ENCODE assay signal across 11 cellular contexts in the genomic region with DNA sequence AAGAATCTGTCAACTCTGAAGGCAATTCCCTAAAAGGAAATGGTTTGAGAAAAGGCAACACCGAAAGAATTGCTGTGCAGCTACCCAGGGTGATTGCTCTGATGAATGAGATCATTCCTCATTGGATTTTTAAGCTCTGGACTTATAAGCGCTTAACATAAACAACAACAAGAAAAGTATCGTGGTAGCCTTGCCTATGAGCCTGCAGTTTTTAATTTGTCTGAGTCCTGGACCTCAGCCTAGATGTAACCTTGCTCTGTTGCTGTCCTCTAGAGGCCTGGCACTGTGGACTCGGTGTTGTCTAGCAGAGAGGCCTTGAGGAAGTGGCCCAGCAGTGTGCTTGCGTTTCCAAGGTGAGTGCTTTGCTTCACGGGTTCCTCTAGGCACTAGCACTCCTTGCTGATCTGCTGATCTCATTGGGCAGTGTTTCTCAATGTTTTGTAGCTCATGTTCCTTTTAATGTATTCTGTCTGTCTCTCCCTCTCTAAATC. TPM values are rescaled to one million over a fixed set of nuclear protein-coding genes. Genes with fewer than 3 reads are reported as not detected.
DNase-seq lines count a peak whose midpoint lies in the region; ATAC-seq and TF ChIP-seq lines count a peak whose summit lies in the region.
"Had no signal": no experiment of that assay in that cellular context is flagged by ENCODE, and none has a peak within 500 bp of the region (broad histone marks: within the 10 kb centered on the region; RNA-seq: fewer than 3 reads in every experiment).

No MANE protein-coding gene starts in this region.

- H2BK15ac ChIP-seq in mesenchymal stem cell (ENCODE audit: low read depth, poor library complexity, severe bottlenecking) = peak overlapping the region; percentile 92

- WGBS in mesenchymal stem cell = 20% methylated on average over 5 of the region's 6 CpGs

- TF ChIP-seq CTCF in AG04450 (IDR thresholded peaks at IDR 0.05; ENCODE audit: low read depth, low read length) = no peak
- no peak for TF ChIP-seq CTCF in brain microvascular endothelial cell (IDR thresholded peaks at IDR 0.05; ENCODE audit: low read depth, low read length, missing control alignments)

- H3K36me3 ChIP-seq in brain microvascular endothelial cell (replicated peaks) (no peaks in the 10 kb centered on the region), mesenchymal stem cell (ENCODE audit: control insufficient read depth in 1 of 2, insufficient read depth in 2 of 2, low read depth in 1 of 2, low read length in 2 of 2) (no peaks in the 10 kb centered on the region)

- in situ Hi-C loops in brain microvascular endothelial cell (cut with HindIII; ENCODE audit: low pct_ligation_motif_present, low sequenced_read_pairs) = no loop called here

- peak overlapping the region in 1 of 2 experiments; percentile 5 for H3K4ac ChIP-seq in mesenchymal stem cell (ENCODE audit: low read depth in 1 of 2, low read length in 2 of 2)

- peaks cover 5% of the 10 kb centered on the region for H3K4me1 ChIP-seq in mesenchymal stem cell (ENCODE audit: control insufficient read depth, insufficient read depth, low read depth, low read length)

- H3K4me3 ChIP-seq in AG04450 (ENCODE audit: low read depth, low read length) = no peak overlapping the region
- H3K4me3 ChIP-seq in brain microvascular endothelial cell (ENCODE audit: low read depth, low read length) = no peak overlapping the region
- H3K4me3 ChIP-seq in mesenchymal stem cell (ENCODE audit: insufficient read depth in 1 of 2, low read depth in 1 of 2, low read length in 2 of 2) = no peak overlapping the region

- peak overlapping the region; percentile 53 for H3K27ac ChIP-seq in AG04450 (ENCODE audit: low read depth, low read length)
- peak overlapping the region; percentile 52 for H3K27ac ChIP-seq in brain microvascular endothelial cell
- peak overlapping the region; percentile 68 for H3K27ac ChIP-seq in mesenchymal stem cell (ENCODE audit: low read length, poor library complexity, severe bottlenecking)

- peak overlapping the region in 1 of 2 experiments; percentile 45 for H2BK12ac ChIP-seq in mesenchymal stem cell (ENCODE audit: low read length in 2 of 2)

- H3K9me3 ChIP-seq in AG04450 (ENCODE audit: control insufficient read depth, insufficient read depth, low read length) (no peaks in the 10 kb centered on the region), mesenchymal stem cell (ENCODE audit: control insufficient read depth, low read length) (no peaks in the 10 kb centered on the region)

- no peak overlapping the region for H2BK120ac ChIP-seq in mesenchymal stem cell (ENCODE audit: low read depth, low read length)

- H3K79me1 ChIP-seq in mesenchymal stem cell (replicated peaks; ENCODE audit: low read length, poor library complexity, severe bottlenecking) = no peaks in the 10 kb centered on the region

- H4K8ac ChIP-seq in mesenchymal stem cell (ENCODE audit: low read length) = peak overlapping the region; percentile 74

- H2AFZ ChIP-seq in mesenchymal stem cell (ENCODE audit: low read depth, low read length) = peak overlapping the region; percentile 18

- H2BK5ac ChIP-seq in mesenchymal stem cell (ENCODE audit: low read depth, low read length, poor library complexity, severe bottlenecking) = no peak overlapping the region

- CTCF ChIA-PET in AG04450 (lab: Charles Lee) = interaction anchor here (1.0 to 1.8 kb wide), 2 partner anchors 32 to 35 kb away, joined by 3 to 11 read pairs; no protein-coding TSS in a partner anchor
- CTCF ChIA-PET in HEK293T (lab: Yijun Ruan, JAX) = interaction anchor here (0.6 kb wide), 1 partner anchor 24 kb away, joined by 5 read pairs; no protein-coding TSS in a partner anchor

- peak overlapping the region; percentile 34 for H4K91ac ChIP-seq in mesenchymal stem cell (ENCODE audit: low read length)

- H3K14ac ChIP-seq in mesenchymal stem cell (ENCODE audit: low read length in 2 of 2) = no peak overlapping the region

- no peak for ATAC-seq in HG03432 (IDR thresholded peaks at IDR 0.05; ENCODE audit: unreplicated experiment)
- ATAC-seq in GM18858 (IDR thresholded peaks at IDR 0.05; ENCODE audit: unreplicated experiment) = no peak
- ATAC-seq: stimulated activated naive CD8-positive, alpha-beta T cell treated with anti-CD3 and anti-CD28 coated beads, Interleukin-15, amount 100 ng/mL, for 72 hours had no signal

- no peak overlapping the region for H3K23ac ChIP-seq in mesenchymal stem cell (ENCODE audit: low read length in 2 of 2)

- no peaks in the 10 kb centered on the region for H3K27me3 ChIP-seq in AG04450 (ENCODE audit: control insufficient read depth, insufficient read depth, low read length)
- H3K27me3 ChIP-seq in brain microvascular endothelial cell (replicated peaks) = no peaks in the 10 kb centered on the region
- H3K27me3 ChIP-seq in mesenchymal stem cell (ENCODE audit: control insufficient read depth in 1 of 2, insufficient read depth in 1 of 2, low read length in 2 of 2) = no peaks in the 10 kb centered on the region

- peak overlapping the region in 1 of 2 experiments; percentile 69 for H3K18ac ChIP-seq in mesenchymal stem cell (ENCODE audit: low read depth in 1 of 2, low read length in 2 of 2)

- H3K4me2 ChIP-seq in mesenchymal stem cell (ENCODE audit: low read length, poor library complexity, severe bottlenecking) = peak overlapping the region; percentile 35

- H2AK5ac ChIP-seq in mesenchymal stem cell (ENCODE audit: low read length, severe bottlenecking) = no peak overlapping the region

- POLR2A ChIA-PET in AG04450 (lab: Yijun Ruan, JAX) = interaction anchor here (0.6 kb wide), 1 partner anchor 59 kb away, joined by 3 read pairs; no protein-coding TSS in a partner anchor
- POLR2A ChIA-PET in HEK293T (lab: Yijun Ruan, JAX) = no interaction called here

- no peak for DNase-seq in AG04450 (ENCODE audit: low read depth, low spot score)
- DNase-seq in HEK293T (ENCODE audit: extremely low spot score) = peak; percentile 18
- peak; percentile 44 for DNase-seq in brain microvascular endothelial cell
- peak; percentile 65 for DNase-seq in mesenchymal stem cell
- no peak for DNase-seq in NCI-H2171 treated with DMSO at 0.1 percent for 48 hours (lab: John Stamatoyannopoulos, UW)
- no peak for DNase-seq in NCI-H526 treated with DMSO at 0.1 percent for 48 hours (lab: John Stamatoyannopoulos, UW)
- DNase-seq: activated T-cell treated with anti-CD3 and anti-CD28 coated beads, Interleukin-2, amount 50 U/mL, for 48 hours; stimulated activated CD4-positive, alpha-beta T cell treated with anti-CD3 and anti-CD28 coated beads, Interleukin-1b, Interleukin-23, amount 100 ng/mL, for 48 hours; stimulated activated naive CD8-positive, alpha-beta T cell treated with anti-CD3 and anti-CD28 coated beads, Interleukin-15, amount 100 ng/mL, for 72 hours had no signal

- H3K9ac ChIP-seq in mesenchymal stem cell (ENCODE audit: low read length) = peak overlapping the region; percentile 26

TF ChIP-seq in HEK293T, 16 proteins besides CTCF, POLR2A, EP300 and RAD21:
- no peak for TF ChIP-seq ELF4 (IDR thresholded peaks at IDR 0.05)
- TF ChIP-seq FOXM1 (IDR thresholded peaks at IDR 0.05; ENCODE audit: borderline replicate concordance) = no peak
- TF ChIP-seq FOXA1 (IDR thresholded peaks at IDR 0.05) = no peak
- TF ChIP-seq CTBP1 (IDR thresholded peaks at IDR 0.05; ENCODE audit: borderline replicate concordance) = no peak
- no peak for TF ChIP-seq HDGF (IDR thresholded peaks at IDR 0.05; ENCODE audit: borderline replicate concordance)
- TF ChIP-seq NFRKB (IDR thresholded peaks at IDR 0.05) = no peak
- TF ChIP-seq LEF1 (IDR thresholded peaks at IDR 0.05; ENCODE audit: borderline replicate concordance) = no peak
- no peak for TF ChIP-seq L3MBTL2 (conservative IDR thresholded peaks at IDR 0.05)

RNA-seq across cellular contexts. Expression of a gene that starts 20.4 kb away (rescaled TPM):
- polyA plus RNA-seq in AG04450 (2011; rRNA removed) = 1.7 and 2.3 TPM in 2 replicates
- 1.3 and 1.7 TPM in 2 replicates for polyA minus RNA-seq in AG04450 (2011; rRNA and poly(A)+ RNA removed)
- 4.4 TPM for polyA plus RNA-seq in mesenchymal stem cell (2013, experiment 1 of 2)
- polyA plus RNA-seq in mesenchymal stem cell (2013, experiment 2 of 2) = 4.4 TPM

Comparison
In these comparisons a context has a peak if more than half of its experiments do, and no peak if none do; other contexts are left out.
1. DNase-seq: peak in HEK293T (single experiment), brain microvascular endothelial cell (single experiment) and mesenchymal stem cell (single experiment); none in AG04450 (single experiment), NCI-H2171 treated with DMSO at 0.1 percent for 48 hours (single experiment) and NCI-H526 treated with DMSO at 0.1 percent for 48 hours (single experiment).
2. Peak in every context shown above with its lines, with median percentiles within 50 percentile points of each other: H3K27ac ChIP-seq.